ENCODE assay signal across 17 cellular contexts in genomic region chr2:159882069-159882468, GRCh38. TPM values are rescaled to one million over a fixed set of nuclear protein-coding genes. Genes with fewer than 3 reads are reported as not detected.
DNase-seq lines count a peak whose midpoint lies in the region; ATAC-seq and TF ChIP-seq lines count a peak whose summit lies in the region.
"Had no signal": no experiment of that assay in that cellular context is flagged by ENCODE, and none has a peak within 500 bp of the region (broad histone marks: within the 10 kb centered on the region; RNA-seq: fewer than 3 reads in every experiment).

No MANE protein-coding gene starts in this region.

- H3K27ac Mint-ChIP-seq in CD8-positive, alpha-beta T cell = no peak overlapping the region

- H3K9ac ChIP-seq in smooth muscle cell (ENCODE audit: low read depth) = no peak overlapping the region

- H3K4me1 ChIP-seq in smooth muscle cell (ENCODE audit: low read depth) (no peaks in the 10 kb centered on the region), breast epithelium (no peaks in the 10 kb centered on the region)
- H3K4me1 ChIP-seq in CD8-positive, alpha-beta T cell (ENCODE audit: insufficient read depth, low read length) = no peaks in the 10 kb centered on the region
- H3K4me1 ChIP-seq: SJSA1 had no signal

- no peaks in the 10 kb centered on the region for H3K36me3 ChIP-seq in WERI-Rb-1
- H3K36me3 ChIP-seq in smooth muscle cell (ENCODE audit: low read depth) = no peaks in the 10 kb centered on the region
- H3K36me3 ChIP-seq in breast epithelium = no peaks in the 10 kb centered on the region
- peaks cover 36% of the 10 kb centered on the region for H3K36me3 ChIP-seq in CD8-positive, alpha-beta T cell (ENCODE audit: insufficient read depth, low read length)
- H3K36me3 ChIP-seq: HAP-1, SJSA1 had no signal

- H2AFZ ChIP-seq in smooth muscle cell (ENCODE audit: low read depth) = no peak overlapping the region

- H3K27me3 Mint-ChIP-seq in CD8-positive, alpha-beta T cell (ENCODE audit: low read depth) = no peaks in the 10 kb centered on the region

- H3K9me3 ChIP-seq in WERI-Rb-1 (ENCODE audit: severe bottlenecking) (no peaks in the 10 kb centered on the region), smooth muscle cell (replicated peaks; ENCODE audit: low read depth) (no peaks in the 10 kb centered on the region), breast epithelium (no peaks in the 10 kb centered on the region)
- no peaks in the 10 kb centered on the region for H3K9me3 ChIP-seq in CD8-positive, alpha-beta T cell (ENCODE audit: low read length)
- H3K9me3 ChIP-seq: HAP-1, SJSA1 had no signal

- no peak for TF ChIP-seq CTCF in WERI-Rb-1 (IDR thresholded peaks at IDR 0.05; ENCODE audit: low read depth, low read length)
- TF ChIP-seq CTCF in smooth muscle cell (IDR thresholded peaks at IDR 0.05; ENCODE audit: borderline replicate concordance, insufficient read depth, poor library complexity, severe bottlenecking) = no peak
- TF ChIP-seq CTCF in breast epithelium (IDR thresholded peaks at IDR 0.05) = no peak
- TF ChIP-seq CTCF in CD8-positive, alpha-beta T cell (IDR thresholded peaks at IDR 0.05) = no peak

- no peaks in the 10 kb centered on the region for H4K20me1 ChIP-seq in smooth muscle cell (ENCODE audit: low read depth)

- POLR2A ChIA-PET in CD8-positive, alpha-beta T cell (lab: Charles Lee) = interaction anchor here (1.0 kb wide), 1 partner anchor 14 kb away, joined by 4 read pairs; no protein-coding TSS in a partner anchor

- no peaks in the 10 kb centered on the region for H3K9me3 Mint-ChIP-seq in CD8-positive, alpha-beta T cell

- CTCF ChIA-PET in CD8-positive, alpha-beta T cell (lab: Charles Lee) = no interaction called here

- no peak for ATAC-seq in CD8-positive, alpha-beta T cell
- ATAC-seq: PC-3 had no signal

- H3K4me1 Mint-ChIP-seq in CD8-positive, alpha-beta T cell (ENCODE audit: low read depth) = no peaks in the 10 kb centered on the region

- peak; percentile 59 for DNase-seq in NCI-H748 (lab: John Stamatoyannopoulos, UW; ENCODE audit: unreplicated experiment)
- DNase-seq in NCI-H748 treated with DMSO at 0.1 percent for 48 hours (lab: John Stamatoyannopoulos, UW) = no peak
- peak; percentile 48 for DNase-seq in NCI-H345 (lab: John Stamatoyannopoulos, UW)
- DNase-seq in WERI-Rb-1 = peak; percentile 72
- no peak for DNase-seq in smooth muscle cell (lab: John Stamatoyannopoulos, UW; ENCODE audit: unreplicated experiment)
- no peak for DNase-seq in breast epithelium (ENCODE audit: low spot score in 2 of 2)
- no peak for DNase-seq in HK-2 (ENCODE audit: unreplicated experiment)
- DNase-seq in CD8-positive, alpha-beta T cell = no peak
- DNase-seq: 8988T; MM.1S; NCI-H1417 treated with DMSO at 0.1 percent for 48 hours; NCI-H2081; NK-92 treated with Interleukin-12 subunit alpha and Interleukin-12 subunit beta, amount 100 ng/mL, for 24 hours; PC-3 had no signal

- H3K27me3 ChIP-seq in WERI-Rb-1 (ENCODE audit: insufficient read depth, low read depth, severe bottlenecking) (no peaks in the 10 kb centered on the region), smooth muscle cell (ENCODE audit: low read depth) (peaks cover 25% of the 10 kb centered on the region), breast epithelium (no peaks in the 10 kb centered on the region)
- no peaks in the 10 kb centered on the region for H3K27me3 ChIP-seq in CD8-positive, alpha-beta T cell (ENCODE audit: insufficient read depth, low read length)
- H3K27me3 ChIP-seq: SJSA1 had no signal

- H3K4me2 ChIP-seq in smooth muscle cell = peak overlapping the region; percentile 40

- no peaks in the 10 kb centered on the region for H3K79me2 ChIP-seq in smooth muscle cell (ENCODE audit: low read depth)

- H3F3A ChIP-seq in smooth muscle cell (ENCODE audit: low read depth) = peaks cover 4% of the 10 kb centered on the region

- no peak overlapping the region for H3K4me3 Mint-ChIP-seq in CD8-positive, alpha-beta T cell

- 27% methylated on average over 4 of the region's 4 CpGs for WGBS in smooth muscle cell (ENCODE audit: low lambda C conversion rate)

- TF ChIP-seq POLR2A in breast epithelium (IDR thresholded peaks at IDR 0.05) = no peak

- H3K4me3 ChIP-seq in WERI-Rb-1 (ENCODE audit: low read depth, low read length) (no peak overlapping the region; the same call in 1 of the 2 replicates), smooth muscle cell (no peak overlapping the region), breast epithelium (no peak overlapping the region)
- no peak overlapping the region for H3K4me3 ChIP-seq in CD8-positive, alpha-beta T cell (ENCODE audit: low read depth, low read length)
- H3K4me3 ChIP-seq: HAP-1, SJSA1 had no signal

- peaks cover 87% of the 10 kb centered on the region for H3K36me3 Mint-ChIP-seq in CD8-positive, alpha-beta T cell

- intact Hi-C loops in breast epithelium (cut with DNase I; ENCODE audit: low total_unique reads) = no loop called here
- intact Hi-C loops in CD8-positive, alpha-beta T cell (cut with DNase I, micrococcal nuclease) = no loop called here

- H3K27ac ChIP-seq in WERI-Rb-1 = peak overlapping the region; percentile 61
- H3K27ac ChIP-seq in smooth muscle cell (ENCODE audit: low read depth) = peak overlapping the region; percentile 15
- H3K27ac ChIP-seq in breast epithelium = no peak overlapping the region
- no peak overlapping the region for H3K27ac ChIP-seq in CD8-positive, alpha-beta T cell (ENCODE audit: low read depth, low read length)
- H3K27ac ChIP-seq: C4-2B, SJSA1 had no signal

RNA-seq across cellular contexts. Expression of gene LY75, which starts 22.5 kb away (rescaled TPM):
- not detected in 2 replicates for total RNA-seq in smooth muscle cell
- polyA plus RNA-seq in smooth muscle cell = 0.06 and 0.48 TPM in 2 replicates
- 10 to 100 TPM in 1 of 3 donors, 1 to 10 TPM in 2; 4.3 to 41.4 (median 9.5) TPM for total RNA-seq in breast epithelium
- total RNA-seq in CD8-positive, alpha-beta T cell = 10 to 100 TPM; 20.0 to 21.3 TPM
- total RNA-seq: PC-3, SJSA1 had no signal

Comparison
In these comparisons a context has a peak if more than half of its experiments do, and no peak if none do; other contexts are left out.
1. DNase-seq: peak in NCI-H748 (single experiment), NCI-H345 (single experiment) and WERI-Rb-1 (single experiment); none in NCI-H748 treated with DMSO at 0.1 percent for 48 hours (single experiment), smooth muscle cell (single experiment), breast epithelium (0 of 2), HK-2 (single experiment) and CD8-positive, alpha-beta T cell (0 of 7).
2. H3K27ac ChIP-seq: peak in WERI-Rb-1 (single experiment) and smooth muscle cell (single experiment); none in breast epithelium (0 of 2) and CD8-positive, alpha-beta T cell (single experiment).